Comparison of ENCODE assay signal across 1 cellular context in the genomic region with DNA sequence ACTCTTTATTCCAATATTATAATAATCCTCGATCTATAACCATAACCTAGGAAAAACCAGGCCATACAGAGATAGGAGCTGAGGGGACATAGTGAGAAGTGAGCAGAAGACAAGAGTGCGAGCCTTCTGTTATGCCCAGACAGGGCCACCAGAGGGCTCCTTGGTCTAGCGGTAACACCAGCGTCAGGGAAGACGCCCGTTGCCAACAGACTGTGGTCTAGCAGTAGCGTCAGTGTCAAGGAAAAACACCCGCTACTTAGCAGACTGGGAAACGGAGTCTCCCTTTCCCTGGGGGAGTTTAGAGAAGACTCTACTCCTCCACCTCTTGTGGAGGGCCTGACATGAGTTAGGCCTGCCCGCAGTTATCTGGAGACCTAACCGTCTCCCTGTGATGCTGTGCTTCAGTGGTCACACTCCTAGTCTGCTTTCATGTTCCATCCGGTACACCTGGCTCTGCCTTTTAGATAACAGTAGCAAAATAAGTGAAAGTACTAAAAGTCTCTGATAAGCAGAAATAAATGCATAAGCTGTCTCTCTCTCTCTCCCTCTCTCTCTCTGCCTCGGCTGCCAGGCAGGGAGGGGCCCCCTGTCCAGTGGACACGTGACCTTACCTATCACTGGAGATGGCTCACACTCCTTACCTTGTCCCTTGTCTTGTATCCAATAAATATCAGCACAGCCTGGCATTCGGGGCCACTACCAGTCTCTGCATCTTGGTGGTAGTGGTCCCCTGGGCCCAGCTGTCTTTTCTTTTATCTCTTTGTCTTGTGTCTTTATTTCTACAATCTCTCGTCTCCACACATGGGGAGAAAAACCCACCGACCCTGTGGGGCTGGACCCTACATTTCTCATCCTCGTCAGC.
TF ChIP-seq lines count a peak whose summit lies in the region.

No MANE protein-coding gene starts in this region.

TF ChIP-seq in A549, 52 proteins besides CTCF, POLR2A, EP300 and RAD21:
- peak; percentile 32 for TF ChIP-seq ZFP36 (IDR thresholded peaks at IDR 0.05; ENCODE audit: borderline replicate concordance, partially characterized antibody)
- peak; percentile 35; the same call in 1 of the 3 replicates for TF ChIP-seq SMC3 (IDR thresholded peaks at IDR 0.05)
